30 cellular contexts compared by ENCODE assay signal in the genomic region with DNA sequence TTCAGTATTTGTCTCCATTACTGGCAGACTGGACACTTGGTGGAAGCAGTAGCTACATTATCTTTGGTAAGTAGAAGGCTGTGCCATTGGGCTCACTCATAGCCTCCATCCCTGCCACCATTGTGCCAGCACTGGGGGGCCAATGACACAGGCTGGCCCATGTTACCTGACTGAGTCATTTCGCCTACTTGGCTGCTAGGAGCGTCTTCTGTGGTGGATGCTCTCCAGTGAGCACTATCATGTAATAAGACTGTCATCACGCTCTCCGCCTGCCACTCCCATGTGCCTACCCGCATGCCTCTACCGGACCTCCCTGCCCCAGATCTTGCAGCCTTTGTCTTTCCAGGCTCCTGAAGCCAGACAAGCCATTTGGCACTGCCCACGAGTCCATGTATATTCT. TPM values are rescaled to one million over a fixed set of nuclear protein-coding genes. Genes with fewer than 3 reads are reported as not detected.
"Had no signal": no experiment of that assay in that cellular context is flagged by ENCODE, and none has a peak within 500 bp of the region (broad histone marks: within the 10 kb centered on the region; RNA-seq: fewer than 3 reads in every experiment).

No MANE protein-coding gene starts in this region.

- H3K27me3 ChIP-seq: ascending aorta, breast epithelium, cardiac muscle cell, dorsolateral prefrontal cortex had no signal

- H3K27me3 Mint-ChIP-seq: activated CD4-positive, alpha-beta memory T cell treated with anti-CD3 and anti-CD28 coated beads, Interleukin-2, amount 10 ng/mL, durations not matched to agents 7 days and 5 days; activated CD4-positive, alpha-beta T cell treated with anti-CD3 and anti-CD28 coated beads, Interleukin-2, amount 10 ng/mL, durations not matched to agents 7 days and 5 days; activated naive CD8-positive, alpha-beta T cell; activated naive CD8-positive, alpha-beta T cell treated with anti-CD3 and anti-CD28 coated beads, Interleukin-2, amount 50 U/mL, for 24 hours; activated T-cell treated with anti-CD3 and anti-CD28 coated beads, Interleukin-2, amount 50 U/mL, for 24 hours; central memory CD8-positive, alpha-beta T cell; T-cell had no signal

- H3K36me3 ChIP-seq: ascending aorta, breast epithelium, cardiac muscle cell had no signal

- DNase-seq: activated CD4-positive, alpha-beta memory T cell treated with anti-CD3 and anti-CD28 coated beads, Interleukin-2, amount 10 ng/mL, durations not matched to agents 7 days and 5 days; activated CD4-positive, alpha-beta T cell treated with anti-CD3 and anti-CD28 coated beads for 4 hours; activated CD4-positive, alpha-beta T cell treated with anti-CD3 and anti-CD28 coated beads, Interleukin-2, amount 10 ng/mL, durations not matched to agents 7 days and 5 days; activated CD4-positive, alpha-beta T cell treated with anti-CD3 and anti-CD28 coated beads, Interleukin-2, amount 50 U/mL, for 4 hours; activated CD4-positive, CD25-positive, alpha-beta regulatory T cell; activated CD4-positive, CD25-positive, alpha-beta regulatory T cell treated with anti-CD3 and anti-CD28 coated beads, Interleukin-2, amount 50 U/mL, for 72 hours; activated CD8-positive, alpha-beta memory T cell treated with anti-CD3 and anti-CD28 coated beads, Interleukin-2, amount 50 U/mL, for 48 hours; activated naive CD4-positive, alpha-beta T cell treated with anti-CD3 and anti-CD28 coated beads for 36 hours; activated naive CD8-positive, alpha-beta T cell treated with anti-CD3 and anti-CD28 coated beads, Interleukin-2, amount 50 U/mL, for 24 hours; activated T-cell treated with anti-CD3 and anti-CD28 coated beads for 4 hours; activated T-cell treated with anti-CD3 and anti-CD28 coated beads, Interleukin-2, amount 50 U/mL, for 24 hours; activated T-cell treated with anti-CD3 and anti-CD28 coated beads, Interleukin-2, amount 50 U/mL, for 72 hours; dorsolateral prefrontal cortex; effector memory CD4-positive, alpha-beta T cell; endodermal cell; foreskin fibroblast; SW 1271; T-cell; T1000 had no signal

- H3K9me3 Mint-ChIP-seq: activated CD4-positive, alpha-beta memory T cell treated with anti-CD3 and anti-CD28 coated beads, Interleukin-2, amount 10 ng/mL, durations not matched to agents 7 days and 5 days; activated CD4-positive, alpha-beta T cell treated with anti-CD3 and anti-CD28 coated beads, Interleukin-2, amount 10 ng/mL, durations not matched to agents 7 days and 5 days; activated naive CD4-positive, alpha-beta T cell treated with anti-CD3 and anti-CD28 coated beads for 36 hours; activated T-cell treated with anti-CD3 and anti-CD28 coated beads, Interleukin-2, amount 50 U/mL, for 24 hours; activated T-cell treated with anti-CD3 and anti-CD28 coated beads, Interleukin-2, amount 50 U/mL, for 72 hours; central memory CD8-positive, alpha-beta T cell; dendritic cell treated with granulocyte-macrophage colony-stimulating factor and Interleukin-4, amounts not matched to agents 40 ng/mL and 50 ng/mL, for 4 days; T-helper 1 cell treated with Interleukin-12 subunit alpha and Interleukin-12 subunit beta and Interleukin-4 antibody, amounts not matched to agents 30 μg/mL and 1 μg/mL, for 36 hours; T-helper 2 cell treated with Interferon-gamma antibody and Interleukin-4, amounts not matched to agents 5 μg/mL and 100 μg/mL, for 36 hours had no signal

- H3K4me3 Mint-ChIP-seq: activated CD4-positive, alpha-beta memory T cell treated with anti-CD3 and anti-CD28 coated beads, Interleukin-2, amount 10 ng/mL, durations not matched to agents 7 days and 5 days; activated CD4-positive, alpha-beta T cell treated with anti-CD3 and anti-CD28 coated beads, Interleukin-2, amount 10 ng/mL, durations not matched to agents 7 days and 5 days; activated naive CD4-positive, alpha-beta T cell treated with anti-CD3 and anti-CD28 coated beads for 36 hours; activated naive CD8-positive, alpha-beta T cell; activated naive CD8-positive, alpha-beta T cell treated with anti-CD3 and anti-CD28 coated beads, Interleukin-2, amount 50 U/mL, for 24 hours; activated T-cell treated with anti-CD3 and anti-CD28 coated beads, Interleukin-2, amount 50 U/mL, for 24 hours; activated T-cell treated with anti-CD3 and anti-CD28 coated beads, Interleukin-2, amount 50 U/mL, for 72 hours; brain; central memory CD8-positive, alpha-beta T cell; dendritic cell treated with granulocyte-macrophage colony-stimulating factor and Interleukin-4, amounts not matched to agents 40 ng/mL and 50 ng/mL, for 4 days; endodermal cell; T-cell; T-helper 1 cell treated with Interleukin-12 subunit alpha and Interleukin-12 subunit beta and Interleukin-4 antibody, amounts not matched to agents 30 μg/mL and 1 μg/mL, for 36 hours; T-helper 2 cell treated with Interferon-gamma antibody and Interleukin-4, amounts not matched to agents 5 μg/mL and 100 μg/mL, for 36 hours had no signal

- H3K27ac Mint-ChIP-seq: activated CD4-positive, alpha-beta memory T cell treated with anti-CD3 and anti-CD28 coated beads, Interleukin-2, amount 10 ng/mL, durations not matched to agents 7 days and 5 days; activated CD4-positive, alpha-beta T cell treated with anti-CD3 and anti-CD28 coated beads, Interleukin-2, amount 10 ng/mL, durations not matched to agents 7 days and 5 days; activated naive CD4-positive, alpha-beta T cell treated with anti-CD3 and anti-CD28 coated beads for 36 hours; activated naive CD8-positive, alpha-beta T cell; activated naive CD8-positive, alpha-beta T cell treated with anti-CD3 and anti-CD28 coated beads, Interleukin-2, amount 50 U/mL, for 24 hours; activated T-cell treated with anti-CD3 and anti-CD28 coated beads, Interleukin-2, amount 50 U/mL, for 24 hours; activated T-cell treated with anti-CD3 and anti-CD28 coated beads, Interleukin-2, amount 50 U/mL, for 72 hours; brain; dendritic cell treated with granulocyte-macrophage colony-stimulating factor and Interleukin-4, amounts not matched to agents 40 ng/mL and 50 ng/mL, for 4 days; endodermal cell; T-cell; T-helper 1 cell treated with Interleukin-12 subunit alpha and Interleukin-12 subunit beta and Interleukin-4 antibody, amounts not matched to agents 30 μg/mL and 1 μg/mL, for 36 hours; T-helper 2 cell treated with Interferon-gamma antibody and Interleukin-4, amounts not matched to agents 5 μg/mL and 100 μg/mL, for 36 hours had no signal

- H3K4me1 ChIP-seq: ascending aorta, breast epithelium had no signal

- H3K36me3 Mint-ChIP-seq: activated naive CD8-positive, alpha-beta T cell; T-cell had no signal

- H3K4me3 ChIP-seq: ascending aorta, breast epithelium, cardiac muscle cell, coronary artery, dorsolateral prefrontal cortex had no signal

- ATAC-seq: activated naive CD8-positive, alpha-beta T cell treated with anti-CD3 and anti-CD28 coated beads, Interleukin-2, amount 50 U/mL, for 24 hours; activated T-cell treated with anti-CD3 and anti-CD28 coated beads, Interleukin-2, amount 50 U/mL, for 72 hours; esophagus mucosa; T-cell had no signal

- H3K27ac ChIP-seq: ascending aorta, breast epithelium, cardiac muscle cell, coronary artery, dorsolateral prefrontal cortex had no signal

- H3K4me1 Mint-ChIP-seq: activated CD4-positive, alpha-beta memory T cell treated with anti-CD3 and anti-CD28 coated beads, Interleukin-2, amount 10 ng/mL, durations not matched to agents 7 days and 5 days; activated CD4-positive, alpha-beta T cell treated with anti-CD3 and anti-CD28 coated beads, Interleukin-2, amount 10 ng/mL, durations not matched to agents 7 days and 5 days; central memory CD8-positive, alpha-beta T cell; endodermal cell; T-cell had no signal

- H3K9me3 ChIP-seq: ascending aorta, breast epithelium had no signal

RNA-seq across cellular contexts. Expression of a gene that starts 56.2 kb away (rescaled TPM):
- total RNA-seq: activated naive CD4-positive, alpha-beta T cell treated with anti-CD3 and anti-CD28 coated beads for 36 hours had no signal
